ENCODE assay signal across 28 cellular contexts in the genomic region with DNA sequence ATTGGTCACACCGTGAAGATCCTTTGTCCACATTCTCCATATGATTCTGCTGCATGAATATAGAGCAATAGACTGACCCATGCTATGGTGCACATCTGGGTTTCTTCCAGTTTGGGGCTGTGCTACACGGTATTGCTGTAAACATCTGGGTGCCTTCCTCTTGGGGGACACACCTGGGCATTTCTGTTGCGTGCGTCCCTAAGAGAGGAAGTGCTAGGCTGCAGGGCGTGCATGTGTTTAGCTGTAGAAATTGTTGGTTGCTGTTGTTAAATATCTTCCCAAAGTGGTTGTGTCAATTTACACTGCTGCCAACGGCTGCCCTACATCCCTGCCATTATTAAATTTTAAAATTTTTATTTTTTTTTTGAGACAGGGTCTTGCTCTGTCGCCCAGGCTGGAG.
"Had no signal": no experiment of that assay in that cellular context is flagged by ENCODE, and none has a peak within 500 bp of the region (broad histone marks: within the 10 kb centered on the region; RNA-seq: fewer than 3 reads in every experiment).

No MANE protein-coding gene starts in this region.

- DNase-seq: hypothalamus; immature natural killer cell; kidney; left colon; lower lobe of right lung; mammary epithelial cell; mesenchymal stem cell; naive thymus-derived CD8-positive, alpha-beta T cell; nephron progenitor cell; nucleus accumbens; pancreas; posterior cingulate gyrus; retina; right cardiac atrium; stimulated activated CD4-positive, alpha-beta T cell treated with anti-CD3 and anti-CD28 coated beads, Interleukin-12 subunit alpha, Interleukin-12 subunit beta, amount 100 ng/mL, for 4 hours; stimulated activated CD4-positive, alpha-beta T cell treated with anti-CD3 and anti-CD28 coated beads, Interleukin-15, amount 100 ng/mL, for 24 hours; stimulated activated CD4-positive, alpha-beta T cell treated with anti-CD3 and anti-CD28 coated beads, Interleukin-2, amount 100 ng/mL, for 24 hours; stimulated activated CD4-positive, alpha-beta T cell treated with anti-CD3 and anti-CD28 coated beads, Interleukin-4, amount 100 ng/mL, for 1 hour; stimulated activated naive B cell treated with anti-CD40 and anti-IgM and Interleukin-4, amounts not matched to agents 10 μg/mL and 1 μg/mL and 100 μg/mL, for 72 hours; stimulated activated naive CD8-positive, alpha-beta T cell treated with anti-CD3 and anti-CD28 coated beads, Interleukin-15, Interleukin-2, amounts not matched to agents 100 U/mL and 50 U/mL, for 24 hours; stomach; tibial artery; upper lobe of right lung had no signal

- H3K36me3 ChIP-seq: prostate gland, thoracic aorta had no signal

- H3K27me3 ChIP-seq: left lung, pancreas, stomach, tibial artery, upper lobe of right lung had no signal

- H3K4me3 Mint-ChIP-seq: immature natural killer cell; naive thymus-derived CD8-positive, alpha-beta T cell; nephron progenitor cell; stimulated activated naive B cell treated with anti-CD40 and anti-IgM and Interleukin-4, amounts not matched to agents 10 μg/mL and 1 μg/mL and 100 μg/mL, for 72 hours had no signal

- H3K27ac Mint-ChIP-seq: nephron progenitor cell; stimulated activated naive B cell treated with anti-CD40 and anti-IgM and Interleukin-4, amounts not matched to agents 10 μg/mL and 1 μg/mL and 100 μg/mL, for 72 hours had no signal

- H3K4me3 ChIP-seq: left lung, lower lobe of right lung, pancreas, prostate gland, skin epidermis, stomach, thoracic aorta, tibial artery, upper lobe of right lung had no signal

- H3K9me3 ChIP-seq: left lung, lower lobe of right lung, pancreas, prostate gland, stomach, thoracic aorta, tibial artery, upper lobe of right lung had no signal

- H3K27me3 Mint-ChIP-seq: naive thymus-derived CD8-positive, alpha-beta T cell; stimulated activated naive B cell treated with anti-CD40 and anti-IgM and Interleukin-4, amounts not matched to agents 10 μg/mL and 1 μg/mL and 100 μg/mL, for 72 hours had no signal

- H3K9me3 Mint-ChIP-seq: immature natural killer cell; naive thymus-derived CD8-positive, alpha-beta T cell; nephron progenitor cell; stimulated activated naive B cell treated with anti-CD40 and anti-IgM and Interleukin-4, amounts not matched to agents 10 μg/mL and 1 μg/mL and 100 μg/mL, for 72 hours had no signal

- H3K27ac ChIP-seq: left lung, lower lobe of right lung, pancreas, prostate gland, skin epidermis, stomach, thoracic aorta, tibial artery, upper lobe of right lung had no signal

- H3K4me1 ChIP-seq: left lung, lower lobe of right lung, pancreas, prostate gland, tibial artery, upper lobe of right lung had no signal

- ATAC-seq: left colon; left lung; lower lobe of right lung; naive thymus-derived CD8-positive, alpha-beta T cell; pancreas; right cardiac atrium; sciatic nerve; stimulated activated naive B cell treated with anti-CD40 and anti-IgM and Interleukin-4, amounts not matched to agents 10 μg/mL and 1 μg/mL and 100 μg/mL, for 72 hours; stimulated activated naive CD8-positive, alpha-beta T cell treated with anti-CD3 and anti-CD28 coated beads, Interleukin-15, Interleukin-2, amounts not matched to agents 100 U/mL and 50 U/mL, for 24 hours; upper lobe of right lung had no signal
